ENCODE assay signal across 29 cellular contexts in genomic region chr13:67390462-67391093, GRCh38.
DNase-seq lines count a peak whose midpoint lies in the region; ATAC-seq and TF ChIP-seq lines count a peak whose summit lies in the region.
"Had no signal": no experiment of that assay in that cellular context is flagged by ENCODE, and none has a peak within 500 bp of the region (broad histone marks: within the 10 kb centered on the region; RNA-seq: fewer than 3 reads in every experiment).

No MANE protein-coding gene starts in this region.

- BruUV-seq in IMR-90 (replicated peaks; lab: Mats Ljungman, UMichigan) = no TSS peak

- POLR2A ChIA-PET in IMR-90 (lab: Charles Lee; ENCODE audit: unreplicated experiment) = no interaction called here

- dilution Hi-C loops in IMR-90 (cut with HindIII; ENCODE audit: low sequenced_read_pairs, unreplicated experiment) = no loop called here

- no peak overlapping the region for H3K27ac ChIP-seq in IMR-90 (ENCODE audit: insufficient read depth, low read length)
- H3K27ac ChIP-seq in Karpas-422 (ENCODE audit: low read length) = no peak overlapping the region
- H3K27ac ChIP-seq in foreskin keratinocyte = no peak overlapping the region
- H3K27ac ChIP-seq: BLaER1, KMS-11, transverse colon had no signal

- H3K14ac ChIP-seq in IMR-90 (replicated peaks; ENCODE audit: low read depth, low read length) = 0 out of 2 replicates have a peak overlapping the region, but pooled peaks have one; percentile 9

- no peaks in the 10 kb centered on the region for H3K79me1 ChIP-seq in IMR-90 (ENCODE audit: low read depth in 1 of 2, low read length in 2 of 2)

- H3K9me2 ChIP-seq in Karpas-422 (replicated peaks; ENCODE audit: insufficient read depth, low read length) = no peaks in the 10 kb centered on the region

- no peaks in the 10 kb centered on the region for H3K36me3 ChIP-seq in IMR-90 (ENCODE audit: control insufficient read depth, insufficient read depth, low read length)
- H3K36me3 ChIP-seq in Karpas-422 (ENCODE audit: insufficient read depth, low read length) = no peaks in the 10 kb centered on the region
- H3K36me3 ChIP-seq: BLaER1, transverse colon had no signal

- no peak overlapping the region for H3K9ac ChIP-seq in IMR-90 (ENCODE audit: low read depth, low read length)
- no peak overlapping the region for H3K9ac ChIP-seq in Karpas-422 (ENCODE audit: low read length)
- H3K9ac ChIP-seq: BLaER1, KMS-11 had no signal

- H4K20me1 ChIP-seq in IMR-90 (ENCODE audit: insufficient read depth, low read length) (no peaks in the 10 kb centered on the region), Karpas-422 (ENCODE audit: insufficient read depth, low read depth, low read length) (no peaks in the 10 kb centered on the region)
- H4K20me1 ChIP-seq: BLaER1 had no signal

- H3K79me2 ChIP-seq in Karpas-422 (ENCODE audit: low read length) = no peaks in the 10 kb centered on the region

- no peak overlapping the region for H2AK9ac ChIP-seq in IMR-90 (replicated peaks; ENCODE audit: low read depth, low read length, poor library complexity)

- H3K4me2 ChIP-seq in IMR-90 (ENCODE audit: low read depth, low read length) = no peak overlapping the region
- no peak overlapping the region for H3K4me2 ChIP-seq in Karpas-422 (ENCODE audit: low read depth, low read length, poor library complexity, severe bottlenecking)
- H3K4me2 ChIP-seq: BLaER1, KMS-11 had no signal

- no peak overlapping the region for H2BK120ac ChIP-seq in IMR-90 (ENCODE audit: low read depth, low read length)

- no peak overlapping the region; a peak in 1 of 4 replicates for H4K8ac ChIP-seq in IMR-90 (ENCODE audit: low read depth in 2 of 2, low read length in 2 of 2)

- H2BK5ac ChIP-seq in IMR-90 (ENCODE audit: low read depth, low read length, poor library complexity, severe bottlenecking) = peak overlapping the region; percentile 54

- in situ Hi-C loops in IMR-90 (cut with MboI; ENCODE audit: low sequenced_read_pairs) = no loop called here

- WGBS in IMR-90 (ENCODE audit: extremely low coverage in 2 of 2, insufficient read length in 1 of 2), 2 experiments = no CpG with 5 or more reads among the region's 2 CpGs

- H3K9me1 ChIP-seq in IMR-90 (ENCODE audit: insufficient read depth, low read length) = no peaks in the 10 kb centered on the region

- H4K5ac ChIP-seq in IMR-90 (ENCODE audit: low read depth, low read length) = no peak overlapping the region

- intact Hi-C loops in IMR-90 (cut with micrococcal nuclease) = no loop called here

- no peak overlapping the region for H2AFZ ChIP-seq in IMR-90 (replicated peaks; ENCODE audit: low read length, poor library complexity)
- no peak overlapping the region for H2AFZ ChIP-seq in Karpas-422 (ENCODE audit: low read length)

- H2BK15ac ChIP-seq in IMR-90 (ENCODE audit: low read depth, low read length) = no peak overlapping the region

- no peak overlapping the region for H2BK20ac ChIP-seq in IMR-90 (ENCODE audit: low read depth, low read length)

- no peak for TF ChIP-seq POLR2A in IMR-90 (IDR thresholded peaks at IDR 0.05; ENCODE audit: low read depth, low read length)

- no peak overlapping the region for H4K91ac ChIP-seq in IMR-90 (ENCODE audit: insufficient read depth, low read depth, low read length)

- TF ChIP-seq RAD21 in IMR-90 (IDR thresholded peaks at IDR 0.05; ENCODE audit: low read length) = no peak

- no peak for TF ChIP-seq CTCF in IMR-90 (conservative IDR thresholded peaks at IDR 0.05; ENCODE audit: low read depth, low read length)
- no peak for TF ChIP-seq CTCF in foreskin keratinocyte (conservative IDR thresholded peaks at IDR 0.05)

- DNase-seq in A172 (ENCODE audit: low spot score) (peak; percentile 8), IMR-90 (peak; percentile 76), brain pericyte (ENCODE audit: low read depth, low spot score) (peak; percentile 41), iris pigment epithelial cell (ENCODE audit: low read depth) (peak; percentile 88), mucosa of gallbladder (ENCODE audit: low spot score) (no peak), Karpas-422 (no peak), foreskin keratinocyte (no peak)
- no peak for DNase-seq in activated T-cell treated with anti-CD3 and anti-CD28 coated beads, Interleukin-2, amount 50 U/mL, for 1 hour
- DNase-seq: activated CD4-positive, alpha-beta T cell treated with anti-CD3 and anti-CD28 coated beads for 1 hour; activated CD8-positive, alpha-beta memory T cell treated with anti-CD3 and anti-CD28 coated beads for 24 hours; activated naive CD4-positive, alpha-beta T cell; activated T-cell treated with anti-CD3 and anti-CD28 coated beads, Interleukin-2, amount 50 U/mL, for 4 hours; amygdala; Calu3; effector CD4-positive, alpha-beta T cell; erythroblast; glutamatergic neuron; HFFc6; left colon; naive thymus-derived CD4-positive, alpha-beta T cell; NCI-H187 treated with DMSO at 0.1 percent for 48 hours; NCI-H748 treated with DMSO at 0.1 percent for 48 hours; occipital lobe; stimulated activated CD4-positive, alpha-beta T cell treated with anti-CD3 and anti-CD28 coated beads, Interleukin-4, amount 100 ng/mL, for 4 hours; stimulated activated naive CD8-positive, alpha-beta T cell treated with anti-CD3 and anti-CD28 coated beads, Interleukin-15, amount 100 ng/mL, for 72 hours; transverse colon had no signal

- H3K18ac ChIP-seq in IMR-90 (ENCODE audit: low read depth, low read length) = 0 out of 2 replicates have a peak overlapping the region, but pooled peaks have one; percentile 34

- H3K4me1 ChIP-seq in IMR-90 (ENCODE audit: control insufficient read depth, insufficient read depth, low read length) (peaks cover 2% of the 10 kb centered on the region; the same call in 1 of the 2 replicates), Karpas-422 (ENCODE audit: low read length) (no peaks in the 10 kb centered on the region), foreskin keratinocyte (no peaks in the 10 kb centered on the region)
- H3K4me1 ChIP-seq: BLaER1, transverse colon had no signal

- H3K56ac ChIP-seq in IMR-90 (ENCODE audit: extremely low read depth, insufficient read depth, low read length) = no peak overlapping the region

- H3K9me3 ChIP-seq in IMR-90 (ENCODE audit: control insufficient read depth, insufficient read depth, low read length) = no peaks in the 10 kb centered on the region
- H3K9me3 ChIP-seq in Karpas-422 (ENCODE audit: low read length) = no peaks in the 10 kb centered on the region
- H3K9me3 ChIP-seq: BLaER1, transverse colon had no signal

- CTCF ChIA-PET in IMR-90 (lab: Yijun Ruan, JAX) = no interaction called here

- H2AK5ac ChIP-seq in IMR-90 (ENCODE audit: low read depth, low read length) = no peak overlapping the region

- H3K4ac ChIP-seq in IMR-90 (ENCODE audit: low read depth, low read length) = no peak overlapping the region

- ATAC-seq in IMR-90 (ENCODE audit: low read depth) = peak; percentile 84
- no peak for ATAC-seq in foreskin keratinocyte
- ATAC-seq: activated T-cell treated with anti-CD3 and anti-CD28 coated beads, Interleukin-2, amount 50 U/mL, for 4 hours; left colon; naive thymus-derived CD4-positive, alpha-beta T cell; Right ventricle myocardium inferior; stimulated activated naive CD8-positive, alpha-beta T cell treated with anti-CD3 and anti-CD28 coated beads, Interleukin-15, amount 100 ng/mL, for 72 hours had no signal

- no peaks in the 10 kb centered on the region for H3K27me3 ChIP-seq in IMR-90 (ENCODE audit: control insufficient read depth, insufficient read depth, low read length)
- no peaks in the 10 kb centered on the region for H3K27me3 ChIP-seq in Karpas-422 (ENCODE audit: low read length)
- no peaks in the 10 kb centered on the region for H3K27me3 ChIP-seq in foreskin keratinocyte
- H3K27me3 ChIP-seq: BLaER1, transverse colon had no signal

- H3K23ac ChIP-seq in IMR-90 (ENCODE audit: low read depth, low read length) = no peak overlapping the region

- H3K4me3 ChIP-seq in IMR-90 (ENCODE audit: insufficient read depth, low read depth, low read length) (no peak overlapping the region), Karpas-422 (ENCODE audit: low read length) (no peak overlapping the region)
- H3K4me3 ChIP-seq: BLaER1, transverse colon had no signal

TF ChIP-seq in IMR-90, 13 proteins besides CTCF, POLR2A, EP300 and RAD21:
- TF ChIP-seq CHD1 (IDR thresholded peaks at IDR 0.05; ENCODE audit: low read depth, low read length) = no peak
- no peak for TF ChIP-seq SMC3 (IDR thresholded peaks at IDR 0.05; ENCODE audit: low read depth, low read length)
- no peak for TF ChIP-seq BHLHE40 (IDR thresholded peaks at IDR 0.05; ENCODE audit: low read depth, low read length)
- peak; percentile 58 for TF ChIP-seq FOS (IDR thresholded peaks at IDR 0.05; ENCODE audit: low read depth, low read length)
TF ChIP-seq in IMR-90: peak in this region for 1.

Comparison
In these comparisons a context has a peak if more than half of its experiments do, and no peak if none do; other contexts are left out.
1. DNase-seq: peak in A172 (single experiment), IMR-90 (single experiment), brain pericyte (single experiment) and iris pigment epithelial cell (single experiment); none in mucosa of gallbladder (single experiment), activated T-cell treated with anti-CD3 and anti-CD28 coated beads, Interleukin-2, amount 50 U/mL, for 1 hour (single experiment), Karpas-422 (single experiment) and foreskin keratinocyte (0 of 2).